Comparison of ENCODE assay signal across 1 cellular context in the genomic region with DNA sequence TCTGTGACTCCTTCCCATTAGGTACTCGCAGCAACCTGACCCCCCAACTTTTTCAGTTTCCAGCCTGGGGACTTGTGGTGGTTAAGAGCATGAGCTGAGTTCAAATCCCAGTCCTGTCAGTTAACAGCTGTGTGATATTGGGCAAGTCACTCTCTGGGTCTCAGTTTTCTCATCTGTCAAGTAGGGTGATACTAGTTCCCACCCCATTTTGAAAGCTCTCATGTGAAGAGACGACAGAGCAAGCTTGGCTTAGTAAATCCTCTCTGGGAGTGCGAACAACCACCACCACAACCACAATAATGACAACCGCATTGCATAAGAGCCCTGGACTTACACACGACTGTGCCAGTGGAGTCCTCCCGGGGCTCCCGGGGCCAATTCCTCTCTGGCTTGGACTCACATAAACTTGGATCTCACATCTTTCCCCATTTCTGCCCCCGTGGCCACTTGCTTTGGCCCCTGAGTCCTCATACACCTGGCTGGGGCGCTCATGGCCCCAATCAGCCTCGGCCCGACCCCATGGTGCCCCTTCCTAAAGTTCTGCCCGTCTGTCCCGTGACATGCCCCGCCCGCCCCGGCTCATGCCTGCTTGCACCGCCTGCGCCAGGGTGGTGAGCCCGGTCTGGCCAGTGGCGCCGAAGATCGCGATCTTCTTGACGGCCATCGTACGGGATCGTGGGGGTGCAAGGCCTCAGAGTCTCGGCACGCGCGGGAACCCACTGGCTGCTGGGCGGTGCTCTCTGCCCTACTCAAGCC.
A peak's percentile ranks its signal among the peaks of the same experiment; 100 is the strongest.
TF ChIP-seq lines count a peak whose summit lies in the region.

A gene (minus strand): TSS at position 721 of the 756 bp plus-strand sequence. CDS start 57 bp downstream, at position 664.

TF ChIP-seq in K562, 482 proteins besides CTCF, POLR2A, EP300 and RAD21 (continued from another document and continues in another):
- TF ChIP-seq, protein P1, sequence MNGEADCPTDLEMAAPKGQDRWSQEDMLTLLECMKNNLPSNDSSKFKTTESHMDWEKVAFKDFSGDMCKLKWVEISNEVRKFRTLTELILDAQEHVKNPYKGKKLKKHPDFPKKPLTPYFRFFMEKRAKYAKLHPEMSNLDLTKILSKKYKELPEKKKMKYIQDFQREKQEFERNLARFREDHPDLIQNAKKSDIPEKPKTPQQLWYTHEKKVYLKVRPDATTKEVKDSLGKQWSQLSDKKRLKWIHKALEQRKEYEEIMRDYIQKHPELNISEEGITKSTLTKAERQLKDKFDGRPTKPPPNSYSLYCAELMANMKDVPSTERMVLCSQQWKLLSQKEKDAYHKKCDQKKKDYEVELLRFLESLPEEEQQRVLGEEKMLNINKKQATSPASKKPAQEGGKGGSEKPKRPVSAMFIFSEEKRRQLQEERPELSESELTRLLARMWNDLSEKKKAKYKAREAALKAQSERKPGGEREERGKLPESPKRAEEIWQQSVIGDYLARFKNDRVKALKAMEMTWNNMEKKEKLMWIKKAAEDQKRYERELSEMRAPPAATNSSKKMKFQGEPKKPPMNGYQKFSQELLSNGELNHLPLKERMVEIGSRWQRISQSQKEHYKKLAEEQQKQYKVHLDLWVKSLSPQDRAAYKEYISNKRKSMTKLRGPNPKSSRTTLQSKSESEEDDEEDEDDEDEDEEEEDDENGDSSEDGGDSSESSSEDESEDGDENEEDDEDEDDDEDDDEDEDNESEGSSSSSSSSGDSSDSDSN (IDR thresholded peaks at IDR 0.05; ENCODE audit: borderline replicate concordance in 1 of 2, low read depth in 2 of 2, low read length in 2 of 2) = 0 out of 4 replicates have a peak, but pooled peaks of 1 of the 2 experiments have one; percentile 23
- TF ChIP-seq, protein P2, sequence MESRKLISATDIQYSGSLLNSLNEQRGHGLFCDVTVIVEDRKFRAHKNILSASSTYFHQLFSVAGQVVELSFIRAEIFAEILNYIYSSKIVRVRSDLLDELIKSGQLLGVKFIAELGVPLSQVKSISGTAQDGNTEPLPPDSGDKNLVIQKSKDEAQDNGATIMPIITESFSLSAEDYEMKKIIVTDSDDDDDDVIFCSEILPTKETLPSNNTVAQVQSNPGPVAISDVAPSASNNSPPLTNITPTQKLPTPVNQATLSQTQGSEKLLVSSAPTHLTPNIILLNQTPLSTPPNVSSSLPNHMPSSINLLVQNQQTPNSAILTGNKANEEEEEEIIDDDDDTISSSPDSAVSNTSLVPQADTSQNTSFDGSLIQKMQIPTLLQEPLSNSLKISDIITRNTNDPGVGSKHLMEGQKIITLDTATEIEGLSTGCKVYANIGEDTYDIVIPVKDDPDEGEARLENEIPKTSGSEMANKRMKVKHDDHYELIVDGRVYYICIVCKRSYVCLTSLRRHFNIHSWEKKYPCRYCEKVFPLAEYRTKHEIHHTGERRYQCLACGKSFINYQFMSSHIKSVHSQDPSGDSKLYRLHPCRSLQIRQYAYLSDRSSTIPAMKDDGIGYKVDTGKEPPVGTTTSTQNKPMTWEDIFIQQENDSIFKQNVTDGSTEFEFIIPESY (CRISPR knock-in tag; IDR thresholded peaks at IDR 0.05) = peak; percentile 15; the same call in 1 of the 2 replicates
- TF ChIP-seq TEAD1 (CRISPR knock-in tag; IDR thresholded peaks at IDR 0.05) = 0 out of 4 replicates have a peak, but pooled peaks of 1 of the 2 experiments have one; percentile 22
- TF ChIP-seq BRD4 (IDR thresholded peaks at IDR 0.05) = peak; percentile 51; the same call in 1 of the 2 replicates
- TF ChIP-seq, protein P3, sequence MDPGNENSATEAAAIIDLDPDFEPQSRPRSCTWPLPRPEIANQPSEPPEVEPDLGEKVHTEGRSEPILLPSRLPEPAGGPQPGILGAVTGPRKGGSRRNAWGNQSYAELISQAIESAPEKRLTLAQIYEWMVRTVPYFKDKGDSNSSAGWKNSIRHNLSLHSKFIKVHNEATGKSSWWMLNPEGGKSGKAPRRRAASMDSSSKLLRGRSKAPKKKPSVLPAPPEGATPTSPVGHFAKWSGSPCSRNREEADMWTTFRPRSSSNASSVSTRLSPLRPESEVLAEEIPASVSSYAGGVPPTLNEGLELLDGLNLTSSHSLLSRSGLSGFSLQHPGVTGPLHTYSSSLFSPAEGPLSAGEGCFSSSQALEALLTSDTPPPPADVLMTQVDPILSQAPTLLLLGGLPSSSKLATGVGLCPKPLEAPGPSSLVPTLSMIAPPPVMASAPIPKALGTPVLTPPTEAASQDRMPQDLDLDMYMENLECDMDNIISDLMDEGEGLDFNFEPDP (CRISPR knock-in tag; IDR thresholded peaks at IDR 0.05) = 0 out of 2 replicates have a peak, but pooled peaks have one; percentile 38
- 0 out of 2 replicates have a peak, but pooled peaks have one; percentile 30 for TF ChIP-seq SMAD3 (CRISPR knock-in tag; conservative IDR thresholded peaks at IDR 0.05)
- TF ChIP-seq, protein P4, sequence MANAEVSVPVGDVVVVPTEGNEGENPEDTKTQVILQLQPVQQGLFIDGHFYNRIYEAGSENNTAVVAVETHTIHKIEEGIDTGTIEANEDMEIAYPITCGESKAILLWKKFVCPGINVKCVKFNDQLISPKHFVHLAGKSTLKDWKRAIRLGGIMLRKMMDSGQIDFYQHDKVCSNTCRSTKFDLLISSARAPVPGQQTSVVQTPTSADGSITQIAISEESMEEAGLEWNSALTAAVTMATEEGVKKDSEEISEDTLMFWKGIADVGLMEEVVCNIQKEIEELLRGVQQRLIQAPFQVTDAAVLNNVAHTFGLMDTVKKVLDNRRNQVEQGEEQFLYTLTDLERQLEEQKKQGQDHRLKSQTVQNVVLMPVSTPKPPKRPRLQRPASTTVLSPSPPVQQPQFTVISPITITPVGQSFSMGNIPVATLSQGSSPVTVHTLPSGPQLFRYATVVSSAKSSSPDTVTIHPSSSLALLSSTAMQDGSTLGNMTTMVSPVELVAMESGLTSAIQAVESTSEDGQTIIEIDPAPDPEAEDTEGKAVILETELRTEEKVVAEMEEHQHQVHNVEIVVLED (CRISPR knock-in tag; IDR thresholded peaks at IDR 0.05) = no peak
- peak; percentile 93 for TF ChIP-seq SAFB (IDR thresholded peaks at IDR 0.05; ENCODE audit: borderline replicate concordance, low read depth, low read length)
- TF ChIP-seq, protein P5, sequence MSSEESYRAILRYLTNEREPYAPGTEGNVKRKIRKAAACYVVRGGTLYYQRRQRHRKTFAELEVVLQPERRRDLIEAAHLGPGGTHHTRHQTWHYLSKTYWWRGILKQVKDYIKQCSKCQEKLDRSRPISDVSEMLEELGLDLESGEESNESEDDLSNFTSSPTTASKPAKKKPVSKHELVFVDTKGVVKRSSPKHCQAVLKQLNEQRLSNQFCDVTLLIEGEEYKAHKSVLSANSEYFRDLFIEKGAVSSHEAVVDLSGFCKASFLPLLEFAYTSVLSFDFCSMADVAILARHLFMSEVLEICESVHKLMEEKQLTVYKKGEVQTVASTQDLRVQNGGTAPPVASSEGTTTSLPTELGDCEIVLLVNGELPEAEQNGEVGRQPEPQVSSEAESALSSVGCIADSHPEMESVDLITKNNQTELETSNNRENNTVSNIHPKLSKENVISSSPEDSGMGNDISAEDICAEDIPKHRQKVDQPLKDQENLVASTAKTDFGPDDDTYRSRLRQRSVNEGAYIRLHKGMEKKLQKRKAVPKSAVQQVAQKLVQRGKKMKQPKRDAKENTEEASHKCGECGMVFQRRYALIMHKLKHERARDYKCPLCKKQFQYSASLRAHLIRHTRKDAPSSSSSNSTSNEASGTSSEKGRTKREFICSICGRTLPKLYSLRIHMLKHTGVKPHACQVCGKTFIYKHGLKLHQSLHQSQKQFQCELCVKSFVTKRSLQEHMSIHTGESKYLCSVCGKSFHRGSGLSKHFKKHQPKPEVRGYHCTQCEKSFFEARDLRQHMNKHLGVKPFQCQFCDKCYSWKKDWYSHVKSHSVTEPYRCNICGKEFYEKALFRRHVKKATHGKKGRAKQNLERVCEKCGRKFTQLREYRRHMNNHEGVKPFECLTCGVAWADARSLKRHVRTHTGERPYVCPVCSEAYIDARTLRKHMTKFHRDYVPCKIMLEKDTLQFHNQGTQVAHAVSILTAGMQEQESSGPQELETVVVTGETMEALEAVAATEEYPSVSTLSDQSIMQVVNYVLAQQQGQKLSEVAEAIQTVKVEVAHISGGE (CRISPR knock-in tag; IDR thresholded peaks at IDR 0.05) = peak in 1 of 3 experiments; percentile 34; a peak in 1 of 6 replicates
- TF ChIP-seq SAP30 (IDR thresholded peaks at IDR 0.05; ENCODE audit: borderline replicate concordance, insufficient read depth, low read depth, low read length, poor library complexity, severe bottlenecking) = peak; percentile 57
- peak; percentile 66 for TF ChIP-seq MYBL2 (IDR thresholded peaks at IDR 0.05; ENCODE audit: low read depth)
- no peak for TF ChIP-seq MYBL2 (CRISPR knock-in tag; IDR thresholded peaks at IDR 0.05; ENCODE audit: borderline replicate concordance)
- peak; percentile 25; the same call in 1 of the 2 replicates for TF ChIP-seq ELF2 (CRISPR knock-in tag; IDR thresholded peaks at IDR 0.05)
- TF ChIP-seq IFI16 (CRISPR knock-in tag; IDR thresholded peaks at IDR 0.05) = 0 out of 2 replicates have a peak, but pooled peaks have one; percentile 41
- TF ChIP-seq, protein P6, sequence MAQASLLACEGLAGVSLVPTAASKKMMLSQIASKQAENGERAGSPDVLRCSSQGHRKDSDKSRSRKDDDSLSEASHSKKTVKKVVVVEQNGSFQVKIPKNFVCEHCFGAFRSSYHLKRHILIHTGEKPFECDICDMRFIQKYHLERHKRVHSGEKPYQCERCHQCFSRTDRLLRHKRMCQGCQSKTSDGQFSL (CRISPR knock-in tag; IDR thresholded peaks at IDR 0.05) = peak; percentile 98
- TF ChIP-seq, protein P6 (tag; IDR thresholded peaks at IDR 0.05) = peak in 1 of 2 experiments; percentile 84; a peak in 2 of 4 replicates
- TF ChIP-seq YY1 (IDR thresholded peaks at IDR 0.05; ENCODE audit: borderline replicate concordance in 1 of 3, control insufficient read depth in 1 of 3, extremely low read depth in 1 of 3, insufficient read depth in 3 of 3, insufficient read length in 1 of 3, insufficient replicate concordance in 2 of 3, low read depth in 1 of 3, low read length in 2 of 3) = peak in 2 of 3 experiments; percentile 68 to 80
- TF ChIP-seq OTX1 (CRISPR knock-in tag; IDR thresholded peaks at IDR 0.05) = 0 out of 2 replicates have a peak, but pooled peaks have one; percentile 24
- TF ChIP-seq MAZ (CRISPR knock-in tag; conservative IDR thresholded peaks at IDR 0.05 in 1 of 2, IDR thresholded peaks at IDR 0.05 in 1 of 2) = peak in 1 of 2 experiments; percentile 39; a peak in 1 of 4 replicates
- TF ChIP-seq BDP1 (IDR thresholded peaks at IDR 0.05; ENCODE audit: insufficient read depth, insufficient read length) = no peak
- TF ChIP-seq, protein P7, sequence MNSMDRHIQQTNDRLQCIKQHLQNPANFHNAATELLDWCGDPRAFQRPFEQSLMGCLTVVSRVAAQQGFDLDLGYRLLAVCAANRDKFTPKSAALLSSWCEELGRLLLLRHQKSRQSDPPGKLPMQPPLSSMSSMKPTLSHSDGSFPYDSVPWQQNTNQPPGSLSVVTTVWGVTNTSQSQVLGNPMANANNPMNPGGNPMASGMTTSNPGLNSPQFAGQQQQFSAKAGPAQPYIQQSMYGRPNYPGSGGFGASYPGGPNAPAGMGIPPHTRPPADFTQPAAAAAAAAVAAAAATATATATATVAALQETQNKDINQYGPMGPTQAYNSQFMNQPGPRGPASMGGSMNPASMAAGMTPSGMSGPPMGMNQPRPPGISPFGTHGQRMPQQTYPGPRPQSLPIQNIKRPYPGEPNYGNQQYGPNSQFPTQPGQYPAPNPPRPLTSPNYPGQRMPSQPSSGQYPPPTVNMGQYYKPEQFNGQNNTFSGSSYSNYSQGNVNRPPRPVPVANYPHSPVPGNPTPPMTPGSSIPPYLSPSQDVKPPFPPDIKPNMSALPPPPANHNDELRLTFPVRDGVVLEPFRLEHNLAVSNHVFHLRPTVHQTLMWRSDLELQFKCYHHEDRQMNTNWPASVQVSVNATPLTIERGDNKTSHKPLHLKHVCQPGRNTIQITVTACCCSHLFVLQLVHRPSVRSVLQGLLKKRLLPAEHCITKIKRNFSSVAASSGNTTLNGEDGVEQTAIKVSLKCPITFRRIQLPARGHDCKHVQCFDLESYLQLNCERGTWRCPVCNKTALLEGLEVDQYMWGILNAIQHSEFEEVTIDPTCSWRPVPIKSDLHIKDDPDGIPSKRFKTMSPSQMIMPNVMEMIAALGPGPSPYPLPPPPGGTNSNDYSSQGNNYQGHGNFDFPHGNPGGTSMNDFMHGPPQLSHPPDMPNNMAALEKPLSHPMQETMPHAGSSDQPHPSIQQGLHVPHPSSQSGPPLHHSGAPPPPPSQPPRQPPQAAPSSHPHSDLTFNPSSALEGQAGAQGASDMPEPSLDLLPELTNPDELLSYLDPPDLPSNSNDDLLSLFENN (IDR thresholded peaks at IDR 0.05; ENCODE audit: low read depth in 2 of 2, low read length in 2 of 2) = no peak
- TF ChIP-seq PHB (CRISPR knock-in tag; IDR thresholded peaks at IDR 0.05) = no peak
